Comparison of ENCODE assay signal across 1 cellular context in genomic region chr9:21994526-21994995, GRCh38.
TF ChIP-seq lines count a peak whose summit lies in the region.

TSS of gene CDKN2B-AS1 (plus strand) at chr9:21994791.

TF ChIP-seq in GM12878, 131 proteins besides CTCF, POLR2A, EP300 and RAD21 (continued from another document):
- TF ChIP-seq, protein P1, sequence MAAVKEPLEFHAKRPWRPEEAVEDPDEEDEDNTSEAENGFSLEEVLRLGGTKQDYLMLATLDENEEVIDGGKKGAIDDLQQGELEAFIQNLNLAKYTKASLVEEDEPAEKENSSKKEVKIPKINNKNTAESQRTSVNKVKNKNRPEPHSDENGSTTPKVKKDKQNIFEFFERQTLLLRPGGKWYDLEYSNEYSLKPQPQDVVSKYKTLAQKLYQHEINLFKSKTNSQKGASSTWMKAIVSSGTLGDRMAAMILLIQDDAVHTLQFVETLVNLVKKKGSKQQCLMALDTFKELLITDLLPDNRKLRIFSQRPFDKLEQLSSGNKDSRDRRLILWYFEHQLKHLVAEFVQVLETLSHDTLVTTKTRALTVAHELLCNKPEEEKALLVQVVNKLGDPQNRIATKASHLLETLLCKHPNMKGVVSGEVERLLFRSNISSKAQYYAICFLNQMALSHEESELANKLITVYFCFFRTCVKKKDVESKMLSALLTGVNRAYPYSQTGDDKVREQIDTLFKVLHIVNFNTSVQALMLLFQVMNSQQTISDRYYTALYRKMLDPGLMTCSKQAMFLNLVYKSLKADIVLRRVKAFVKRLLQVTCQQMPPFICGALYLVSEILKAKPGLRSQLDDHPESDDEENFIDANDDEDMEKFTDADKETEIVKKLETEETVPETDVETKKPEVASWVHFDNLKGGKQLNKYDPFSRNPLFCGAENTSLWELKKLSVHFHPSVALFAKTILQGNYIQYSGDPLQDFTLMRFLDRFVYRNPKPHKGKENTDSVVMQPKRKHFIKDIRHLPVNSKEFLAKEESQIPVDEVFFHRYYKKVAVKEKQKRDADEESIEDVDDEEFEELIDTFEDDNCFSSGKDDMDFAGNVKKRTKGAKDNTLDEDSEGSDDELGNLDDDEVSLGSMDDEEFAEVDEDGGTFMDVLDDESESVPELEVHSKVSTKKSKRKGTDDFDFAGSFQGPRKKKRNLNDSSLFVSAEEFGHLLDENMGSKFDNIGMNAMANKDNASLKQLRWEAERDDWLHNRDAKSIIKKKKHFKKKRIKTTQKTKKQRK (IDR thresholded peaks at IDR 0.05; ENCODE audit: low read depth, low read length) = no peak
